In genomic region chr3:126967386-126967785, GRCh38 we compare ENCODE assay signal across 8 cellular contexts.
"Had no signal": no experiment of that assay in that cellular context is flagged by ENCODE, and none has a peak within 500 bp of the region (broad histone marks: within the 10 kb centered on the region; RNA-seq: fewer than 3 reads in every experiment).

No MANE protein-coding gene starts in this region.

- ATAC-seq: GM12878 had no signal

- H3K4me3 ChIP-seq: GM12878 had no signal

- FAIRE-seq: G401.6, GM12878, GM12891, GM12892, GM18507, GM19239 had no signal

- DNase-seq: GDM1, GF-D8 had no signal
